Comparison of ENCODE assay signal across 22 cellular contexts in the genomic region with DNA sequence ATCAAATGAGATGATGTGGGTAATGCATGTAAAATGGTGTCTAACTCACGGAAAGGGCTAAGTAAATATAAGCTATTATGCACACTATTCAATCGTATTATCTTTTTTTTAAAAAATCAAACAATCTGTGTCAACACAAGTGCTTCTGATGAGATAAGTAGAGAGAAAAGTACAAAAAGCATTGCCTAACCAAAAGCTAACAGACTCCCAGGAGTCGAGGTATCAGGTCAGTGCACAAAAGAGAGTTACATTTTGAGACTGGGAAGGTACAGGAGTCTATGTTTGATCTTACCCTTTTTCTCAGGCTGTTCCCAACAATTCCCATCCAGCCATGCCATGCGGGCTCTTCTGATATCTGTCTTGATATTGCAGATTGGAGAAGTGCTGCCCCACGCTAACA.
"Had no signal": no experiment of that assay in that cellular context is flagged by ENCODE, and none has a peak within 500 bp of the region (broad histone marks: within the 10 kb centered on the region; RNA-seq: fewer than 3 reads in every experiment).

No MANE protein-coding gene starts in this region.

- H3K4me1 ChIP-seq: SJSA1 had no signal

- FAIRE-seq: RCC 7860 had no signal

- H3K9me3 ChIP-seq: MG63, SJSA1 had no signal

- H3K4me3 ChIP-seq: MG63, SJSA1, SK-N-MC had no signal

- H3K27me3 ChIP-seq: MG63, SJSA1 had no signal

- H3K36me3 ChIP-seq: MG63, SJSA1 had no signal

- DNase-seq: IMR-90, Karpas-422, KG1, MG63, NCI-H1092, NCI-H1105 treated with DMSO at 0.1 percent for 48 hours, NCI-H1417 treated with DMSO at 0.1 percent for 48 hours, NCI-H1694, NCI-H187 treated with DMSO at 0.1 percent for 48 hours, NCI-H2081, NCI-H2107, NCI-H2227 treated with DMSO at 0.1 percent for 48 hours, NCI-H524, NCI-H526 treated with DMSO at 0.1 percent for 48 hours, NCI-H82, Right ventricle myocardium superior, RPMI8226, SIG-M5 had no signal

- H3K27ac ChIP-seq: HL-60, SJSA1, SK-N-MC had no signal
